In the genomic region with DNA sequence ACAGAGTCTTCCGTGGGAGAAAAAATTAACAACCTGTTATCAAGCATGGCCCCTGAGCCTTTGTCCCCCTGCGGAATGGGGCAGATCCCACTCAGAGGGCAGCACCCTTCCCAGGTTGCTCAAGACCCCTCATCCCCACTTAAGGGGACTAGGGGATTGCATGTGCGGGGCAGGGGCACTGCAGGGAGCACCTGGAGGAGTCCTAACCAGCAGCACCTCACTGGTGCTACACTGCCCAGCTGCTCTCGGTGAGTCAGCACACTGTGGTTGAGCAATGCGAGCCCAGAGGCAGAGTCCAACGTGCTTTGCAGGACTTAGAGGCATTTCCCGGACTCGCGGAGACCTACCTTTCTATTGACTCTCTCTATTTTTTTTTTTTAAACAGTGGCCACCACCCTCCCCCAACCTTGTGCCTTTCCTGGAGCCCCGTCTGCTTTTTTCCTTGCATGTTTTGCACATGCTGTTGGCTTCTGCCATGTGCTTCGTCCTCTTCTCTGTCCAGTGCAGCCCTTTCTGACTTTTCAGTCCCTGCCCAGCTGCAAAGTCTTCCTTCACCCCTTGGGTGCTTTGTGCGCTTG, we compare ENCODE assay signal across 1 cellular context.
A peak's percentile ranks its signal among the peaks of the same experiment; 100 is the strongest.
TF ChIP-seq lines count a peak whose summit lies in the region.

No MANE protein-coding gene starts in this region.

TF ChIP-seq in K562, 482 proteins besides CTCF, POLR2A, EP300 and RAD21 (continued from another document):
- TF ChIP-seq, protein P1, sequence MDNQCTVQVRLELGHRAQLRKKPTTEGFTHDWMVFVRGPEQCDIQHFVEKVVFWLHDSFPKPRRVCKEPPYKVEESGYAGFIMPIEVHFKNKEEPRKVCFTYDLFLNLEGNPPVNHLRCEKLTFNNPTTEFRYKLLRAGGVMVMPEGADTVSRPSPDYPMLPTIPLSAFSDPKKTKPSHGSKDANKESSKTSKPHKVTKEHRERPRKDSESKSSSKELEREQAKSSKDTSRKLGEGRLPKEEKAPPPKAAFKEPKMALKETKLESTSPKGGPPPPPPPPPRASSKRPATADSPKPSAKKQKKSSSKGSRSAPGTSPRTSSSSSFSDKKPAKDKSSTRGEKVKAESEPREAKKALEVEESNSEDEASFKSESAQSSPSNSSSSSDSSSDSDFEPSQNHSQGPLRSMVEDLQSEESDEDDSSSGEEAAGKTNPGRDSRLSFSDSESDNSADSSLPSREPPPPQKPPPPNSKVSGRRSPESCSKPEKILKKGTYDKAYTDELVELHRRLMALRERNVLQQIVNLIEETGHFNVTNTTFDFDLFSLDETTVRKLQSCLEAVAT (IDR thresholded peaks at IDR 0.05), result 0 out of 4 replicates have a peak, but pooled peaks of 1 of the 2 experiments have one; percentile 28
TF ChIP-seq in K562: peak in this region for 62.
